8 cellular contexts compared by ENCODE assay signal in the genomic region with DNA sequence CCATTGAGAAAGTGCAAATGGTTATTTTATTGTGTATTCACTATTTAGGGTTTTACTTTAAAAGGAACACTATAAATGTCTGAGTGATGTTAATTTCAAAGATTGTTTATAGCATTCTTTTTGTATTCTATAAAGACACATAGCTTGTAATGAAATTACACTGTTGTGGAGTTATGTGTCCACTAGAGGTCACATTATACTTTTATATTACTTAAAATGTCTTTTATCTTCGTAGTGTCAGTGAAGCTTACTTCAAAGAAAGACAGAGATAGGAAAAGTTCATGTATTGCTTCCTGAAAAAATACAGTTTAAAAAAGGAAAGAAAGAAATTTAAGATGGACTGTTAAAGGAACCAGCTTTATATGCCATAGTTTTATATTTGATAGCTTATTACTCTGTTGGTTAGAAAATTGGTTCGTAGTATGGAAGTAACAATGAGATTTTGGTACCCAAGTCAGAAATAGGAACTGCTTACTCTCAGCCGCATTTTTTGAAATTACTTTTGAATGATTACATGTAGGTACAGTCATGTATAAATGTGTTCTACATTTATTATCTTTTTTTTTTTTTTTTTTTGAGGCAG. TPM values are rescaled to one million over a fixed set of nuclear protein-coding genes. Genes with fewer than 3 reads are reported as not detected.
DNase-seq lines count a peak whose midpoint lies in the region; ATAC-seq and TF ChIP-seq lines count a peak whose summit lies in the region.

No MANE protein-coding gene starts in this region.

- no peaks in the 10 kb centered on the region for H3K27me3 ChIP-seq in adrenal gland

- peaks cover 0 to 10% of the 10 kb centered on the region in 2 donors for H3K4me1 ChIP-seq in adrenal gland (replicated peaks in 1 of 2)

- no peaks in the 10 kb centered on the region for H3K9me3 Mint-ChIP-seq in activated T-cell treated with anti-CD3 and anti-CD28 coated beads, Interleukin-2, amount 50 U/mL, for 4 hours
- H3K9me3 Mint-ChIP-seq in activated T-cell treated with anti-CD3 and anti-CD28 coated beads, Interleukin-2, amount 50 U/mL, for 72 hours: no peaks in the 10 kb centered on the region

- H3K27ac Mint-ChIP-seq in activated T-cell treated with anti-CD3 and anti-CD28 coated beads, Interleukin-2, amount 50 U/mL, for 72 hours: no peak overlapping the region

- intact Hi-C loops in adrenal gland (cut with DNase I): loop anchor here (10.0 kb wide), 2 partner anchors 107 to 437 kb away; no protein-coding TSS in a partner anchor

- no peak overlapping the region for H3K27ac ChIP-seq in adrenal gland

- WGBS in adrenal gland, 4 donors: 31 to 39% (median 35%) methylated on average over 3 of the region's 3 CpGs

- DNase-seq in EL (peak; percentile 28), LHCN-M2 (ENCODE audit: low read depth) (peak; percentile 38), adrenal gland (no peak), left lobe of liver (ENCODE audit: low spot score) (no peak), ureter (ENCODE audit: low spot score) (no peak)
- no peak for DNase-seq in activated T-cell treated with anti-CD3 and anti-CD28 coated beads, Interleukin-2, amount 50 U/mL, for 4 hours
- no peak for DNase-seq in activated T-cell treated with anti-CD3 and anti-CD28 coated beads, Interleukin-2, amount 50 U/mL, for 72 hours

- no peaks in the 10 kb centered on the region for H3K36me3 Mint-ChIP-seq in activated T-cell treated with anti-CD3 and anti-CD28 coated beads, Interleukin-2, amount 50 U/mL, for 4 hours (ENCODE audit: insufficient read depth)
- H3K36me3 Mint-ChIP-seq in activated T-cell treated with anti-CD3 and anti-CD28 coated beads, Interleukin-2, amount 50 U/mL, for 72 hours (ENCODE audit: insufficient read depth in 2 of 2): no peaks in the 10 kb centered on the region

- H3K4me3 Mint-ChIP-seq in activated T-cell treated with anti-CD3 and anti-CD28 coated beads, Interleukin-2, amount 50 U/mL, for 4 hours: no peak overlapping the region
- no peak overlapping the region for H3K4me3 Mint-ChIP-seq in activated T-cell treated with anti-CD3 and anti-CD28 coated beads, Interleukin-2, amount 50 U/mL, for 72 hours

- no peak for TF ChIP-seq POLR2A in adrenal gland (IDR thresholded peaks at IDR 0.05)

- no peaks in the 10 kb centered on the region for H3K36me3 ChIP-seq in adrenal gland (replicated peaks in 1 of 2)

- peaks cover 3% of the 10 kb centered on the region for H3K4me1 Mint-ChIP-seq in activated T-cell treated with anti-CD3 and anti-CD28 coated beads, Interleukin-2, amount 50 U/mL, for 4 hours (ENCODE audit: low read depth)
- H3K4me1 Mint-ChIP-seq in activated T-cell treated with anti-CD3 and anti-CD28 coated beads, Interleukin-2, amount 50 U/mL, for 72 hours (ENCODE audit: low read depth): peaks cover 5% of the 10 kb centered on the region

- no peaks in the 10 kb centered on the region for H3K27me3 Mint-ChIP-seq in activated T-cell treated with anti-CD3 and anti-CD28 coated beads, Interleukin-2, amount 50 U/mL, for 4 hours (ENCODE audit: low read depth)
- no peaks in the 10 kb centered on the region for H3K27me3 Mint-ChIP-seq in activated T-cell treated with anti-CD3 and anti-CD28 coated beads, Interleukin-2, amount 50 U/mL, for 72 hours (ENCODE audit: low read depth)

- H3K4me3 ChIP-seq in adrenal gland: no peak overlapping the region

- peak; percentile 76 for ATAC-seq in left lobe of liver
- ATAC-seq in HG03439 (IDR thresholded peaks at IDR 0.05; ENCODE audit: unreplicated experiment): no peak
- no peak for ATAC-seq in activated T-cell treated with anti-CD3 and anti-CD28 coated beads, Interleukin-2, amount 50 U/mL, for 4 hours
- ATAC-seq in activated T-cell treated with anti-CD3 and anti-CD28 coated beads, Interleukin-2, amount 50 U/mL, for 72 hours (replicated peaks in 1 of 2): no peak

- TF ChIP-seq CTCF in adrenal gland (IDR thresholded peaks at IDR 0.05): peak; percentile 27 to 70 (median 52)

- H3K9me3 ChIP-seq in adrenal gland (replicated peaks in 1 of 3): no peaks in the 10 kb centered on the region

RNA-seq across cellular contexts. Expression of a gene that starts 20.5 kb away (rescaled TPM):
- total RNA-seq in LHCN-M2 (2014; rRNA removed): 2.0 and 3.4 TPM in 2 replicates
- polyA plus RNA-seq in LHCN-M2 (2012): 0.80 TPM
- 1 to 10 TPM; 3.0 to 6.8 (median 3.9) TPM for total RNA-seq in adrenal gland
- 1 to 10 TPM; 1.1 to 2.7 (median 1.3) TPM for polyA plus RNA-seq in adrenal gland
- 1.1 TPM for total RNA-seq in left lobe of liver
- 1 to 10 TPM; 1.3 to 1.6 (median 1.3) TPM for total RNA-seq in activated T-cell treated with anti-CD3 and anti-CD28 coated beads, Interleukin-2, amount 50 U/mL, for 4 hours
- 1 to 10 TPM; 5.5 to 5.7 TPM for total RNA-seq in activated T-cell treated with anti-CD3 and anti-CD28 coated beads, Interleukin-2, amount 50 U/mL, for 72 hours
- total RNA-seq in ureter: 8.9 TPM

RNA-seq across cellular contexts. Expression of a gene that starts 20.8 kb away (rescaled TPM):
- total RNA-seq in LHCN-M2 (2014; rRNA removed) (0.64 and 1.0 TPM in 2 replicates), adrenal gland (1 to 10 TPM in 5 of 8 donors, under 1 TPM in 3; 0.42 to 2.7 (median 1.2) TPM), left lobe of liver (1.3 TPM), ureter (0.96 TPM)
- 0.26 TPM for polyA plus RNA-seq in LHCN-M2 (2012)
- polyA plus RNA-seq in adrenal gland: 1 to 10 TPM in 1 of 3 donors, under 1 TPM in 2; 0.54 to 2.8 (median 0.56) TPM
- total RNA-seq in activated T-cell treated with anti-CD3 and anti-CD28 coated beads, Interleukin-2, amount 50 U/mL, for 4 hours: under 1 TPM; 0.43 to 0.87 (median 0.66) TPM
- total RNA-seq in activated T-cell treated with anti-CD3 and anti-CD28 coated beads, Interleukin-2, amount 50 U/mL, for 72 hours: 1 to 10 TPM; 3.2 to 3.7 TPM

Comparison
In these comparisons a context has a peak if more than half of its experiments do, and no peak if none do; other contexts are left out.
1. DNase-seq: peak in EL (single experiment) and LHCN-M2 (single experiment); none in adrenal gland (0 of 7), left lobe of liver (single experiment), activated T-cell treated with anti-CD3 and anti-CD28 coated beads, Interleukin-2, amount 50 U/mL, for 4 hours (single experiment), activated T-cell treated with anti-CD3 and anti-CD28 coated beads, Interleukin-2, amount 50 U/mL, for 72 hours (0 of 2) and ureter (single experiment).